15 cellular contexts compared by ENCODE assay signal in the genomic region with DNA sequence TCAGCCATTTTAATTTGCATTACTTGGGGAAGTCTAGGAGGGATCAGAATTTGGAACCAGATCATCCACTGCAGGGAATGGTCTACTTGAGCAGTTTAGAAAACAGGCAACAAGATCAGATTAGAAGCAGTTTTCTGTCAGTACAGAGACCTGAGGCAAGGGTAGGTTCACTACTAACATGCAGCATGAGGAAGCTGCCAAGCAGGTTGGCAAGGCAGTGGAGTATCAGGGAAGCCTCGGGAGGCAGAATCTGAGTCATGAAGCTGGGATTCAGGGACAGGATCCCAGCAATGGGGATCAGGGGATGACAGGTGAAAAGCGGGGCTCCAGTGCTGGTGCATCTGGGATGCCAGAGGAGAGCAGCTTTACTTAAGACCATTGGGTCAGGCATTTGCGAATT. TPM values are rescaled to one million over a fixed set of nuclear protein-coding genes. Genes with fewer than 3 reads are reported as not detected.
DNase-seq lines count a peak whose midpoint lies in the region; ATAC-seq and TF ChIP-seq lines count a peak whose summit lies in the region.
"Had no signal": no experiment of that assay in that cellular context is flagged by ENCODE, and none has a peak within 500 bp of the region (broad histone marks: within the 10 kb centered on the region; RNA-seq: fewer than 3 reads in every experiment).

No MANE protein-coding gene starts in this region.

- no peak overlapping the region for H2AFZ ChIP-seq in HCT116 (ENCODE audit: low read depth, low read length, poor library complexity, severe bottlenecking)
- H2AFZ ChIP-seq in PC-9 = no peak overlapping the region

- ATAC-seq in HCT116 (peak; percentile 31; the same call in 1 of the 2 replicates), esophagus mucosa (peak; percentile 18), left lobe of liver (peak; percentile 19)
- ATAC-seq: K562 had no signal

- H3K27me3 ChIP-seq in HCT116 (ENCODE audit: insufficient read depth, low read length) (0 out of 2 replicates have a peak, but pooled peaks cover 6% of the 10 kb centered on the region), PC-9 (ENCODE audit: insufficient read depth, low read depth) (no peaks in the 10 kb centered on the region)
- H3K27me3 ChIP-seq: BLaER1 had no signal

- H4K20me1 ChIP-seq in HCT116 (ENCODE audit: insufficient read depth) = no peaks in the 10 kb centered on the region
- no peaks in the 10 kb centered on the region for H4K20me1 ChIP-seq in PC-9 (ENCODE audit: insufficient read depth)
- H4K20me1 ChIP-seq: BLaER1 had no signal

- no peaks in the 10 kb centered on the region for H3F3A ChIP-seq in PC-9 (ENCODE audit: insufficient read depth, low read depth)

- DNase-seq in HCT116 (ENCODE audit: low read depth, low spot score) = no peak
- DNase-seq in PC-9 = no peak
- no peak for DNase-seq in left lobe of liver (ENCODE audit: low spot score)
- no peak for DNase-seq in GDM1 (lab: John Stamatoyannopoulos, UW)
- no peak for DNase-seq in GM19238 (ENCODE audit: insufficient read length, low spot score)
- DNase-seq in stimulated activated CD4-positive, alpha-beta T cell treated with anti-CD3 and anti-CD28 coated beads, Interleukin-4, amount 100 ng/mL, for 1 hour = no peak
- DNase-seq: Caco-2; CD8-positive, alpha-beta memory T cell; DMS53; HFFc6 had no signal

- H3K36me3 ChIP-seq in HCT116 (ENCODE audit: control insufficient read depth in 1 of 2, insufficient read depth in 2 of 2, low read length in 2 of 2) (no peaks in the 10 kb centered on the region), PC-9 (ENCODE audit: low read depth) (no peaks in the 10 kb centered on the region)
- H3K36me3 ChIP-seq: BLaER1, HAP-1 had no signal

- POLR2A ChIA-PET in HCT116 (lab: Charles Lee) = no interaction called here
- POLR2A ChIA-PET in PC-9 (lab: Charles Lee; ENCODE audit: unreplicated experiment) = no interaction called here

- RAD21 ChIA-PET in HCT116 (lab: Charles Lee; ENCODE audit: low non-redundant PET in 1 of 2, low total read pairs in 2 of 2, uncharacterized antibody in 2 of 2, unreplicated experiment in 2 of 2) = no interaction called here

- no peak for TF ChIP-seq RAD21 in HCT116 (IDR thresholded peaks at IDR 0.05; ENCODE audit: low read depth)

- no peak for TF ChIP-seq CTCF in HCT116 (IDR thresholded peaks at IDR 0.05 in 2 of 3, conservative IDR thresholded peaks at IDR 0.05 in 1 of 3; ENCODE audit: borderline replicate concordance in 1 of 3, insufficient read depth in 1 of 3, low read depth in 2 of 3, low read length in 2 of 3)
- no peak for TF ChIP-seq CTCF in PC-9 (conservative IDR thresholded peaks at IDR 0.05)

- no peak for TF ChIP-seq POLR2A in HCT116 (IDR thresholded peaks at IDR 0.05; ENCODE audit: borderline replicate concordance, extremely low read depth, insufficient read depth, insufficient read length)

- H3K9me2 ChIP-seq in HCT116 (ENCODE audit: insufficient read depth) (no peaks in the 10 kb centered on the region), PC-9 (ENCODE audit: insufficient read depth) (no peaks in the 10 kb centered on the region)

- CTCF ChIA-PET in HCT116 (lab: Charles Lee) (no interaction called here), PC-9 (lab: Charles Lee) (no interaction called here)

- H3K4me2 ChIP-seq in HCT116 (ENCODE audit: low read length) (no peak overlapping the region), PC-9 (no peak overlapping the region)
- H3K4me2 ChIP-seq: BLaER1 had no signal

- H3K9ac ChIP-seq in HCT116 (ENCODE audit: low read length) = no peak overlapping the region
- H3K9ac ChIP-seq: BLaER1 had no signal

- no peaks in the 10 kb centered on the region for H3K79me2 ChIP-seq in HCT116 (ENCODE audit: insufficient read depth, low read length)
- no peaks in the 10 kb centered on the region for H3K79me2 ChIP-seq in PC-9 (ENCODE audit: low read depth)

- H3K4me3 ChIP-seq in HCT116 (replicated peaks in 1 of 2; ENCODE audit: low read depth in 1 of 2, low read length in 2 of 2) = no peak overlapping the region
- H3K4me3 ChIP-seq in PC-9 = no peak overlapping the region
- H3K4me3 ChIP-seq: BLaER1, HAP-1, K562 had no signal

- BruUV-seq in HCT116 (replicated peaks; lab: Mats Ljungman, UMichigan) (no TSS peak), PC-9 (replicated peaks; lab: Mats Ljungman, UMichigan) (TSS peak; percentile 15)

- no peaks in the 10 kb centered on the region for H3K4me1 ChIP-seq in HCT116 (ENCODE audit: control insufficient read depth in 1 of 2, insufficient read depth in 2 of 2, low read length in 2 of 2)
- H3K4me1 ChIP-seq in PC-9 (replicated peaks; ENCODE audit: insufficient read depth) = no peaks in the 10 kb centered on the region
- H3K4me1 ChIP-seq: BLaER1, Caco-2, HAP-1 had no signal

- intact Hi-C loops in HCT116 (cut with micrococcal nuclease) = no loop called here
- intact Hi-C loops in PC-9 (cut with micrococcal nuclease; ENCODE audit: unreplicated experiment) = no loop called here

- no peaks in the 10 kb centered on the region for H3K9me3 ChIP-seq in HCT116 (ENCODE audit: control insufficient read depth in 1 of 2, insufficient read depth in 1 of 2, low read depth in 1 of 2, low read length in 2 of 2)
- no peaks in the 10 kb centered on the region for H3K9me3 ChIP-seq in PC-9 (ENCODE audit: insufficient read depth, low read depth)
- H3K9me3 ChIP-seq: BLaER1, Caco-2, HAP-1 had no signal

- H3K27ac ChIP-seq in HCT116 (ENCODE audit: low read depth, low read length) (no peak overlapping the region), PC-9 (no peak overlapping the region)
- H3K27ac ChIP-seq: BLaER1 had no signal

TF ChIP-seq in HCT116, 20 proteins besides CTCF, POLR2A, EP300 and RAD21:
- TF ChIP-seq POLR2AphosphoS5 (IDR thresholded peaks at IDR 0.05; ENCODE audit: low read depth, low read length) = no peak

RNA-seq across cellular contexts. Expression of a gene that starts 28.1 kb away (rescaled TPM):
- total RNA-seq in HCT116 (2021; ENCODE audit: unreplicated experiment) = 0.22 TPM
- polyA plus RNA-seq in HCT116 (2012) = 0.31 and 0.51 TPM in 2 replicates
- 0.43 and 0.79 TPM in 2 replicates for total RNA-seq in PC-9 (2021)
- not detected for total RNA-seq in esophagus mucosa
- not detected for total RNA-seq in left lobe of liver
- total RNA-seq: Caco-2; CD8-positive, alpha-beta memory T cell; H1; HFFc6; K562 had no signal
- polyA plus RNA-seq: CD8-positive, alpha-beta memory T cell had no signal
